ENCODE assay signal across 22 cellular contexts in genomic region chr9:95422650-95423049, GRCh38.
"Had no signal": no experiment of that assay in that cellular context is flagged by ENCODE, and none has a peak within 500 bp of the region (broad histone marks: within the 10 kb centered on the region; RNA-seq: fewer than 3 reads in every experiment).

No MANE protein-coding gene starts in this region.

- H3K27me3 ChIP-seq: Peyer's patch, SJSA1 had no signal

- H3K27ac ChIP-seq: Peyer's patch, RWPE1, SJSA1 had no signal

- H3K4me3 ChIP-seq: Peyer's patch, SJSA1 had no signal

- H3K36me3 ChIP-seq: Peyer's patch had no signal

- ATAC-seq: activated CD4-positive, CD25-positive, alpha-beta regulatory T cell treated with anti-CD3 and anti-CD28 coated beads, Interleukin-2, amount 50 U/mL, for 24 hours; activated CD8-positive, alpha-beta T cell treated with anti-CD3 and anti-CD28 coated beads for 36 hours; activated T-cell treated with anti-CD3 and anti-CD28 coated beads, Interleukin-2, amount 50 U/mL, for 72 hours had no signal

- DNase-seq: activated CD4-positive, alpha-beta T cell treated with anti-CD3 and anti-CD28 coated beads for 4 hours; activated CD8-positive, alpha-beta memory T cell treated with anti-CD3 and anti-CD28 coated beads, Interleukin-2, amount 50 U/mL, for 4 hours; activated CD8-positive, alpha-beta T cell treated with anti-CD3 and anti-CD28 coated beads for 36 hours; activated gamma-delta T cell treated with Interleukin-2 at 50 U/mL for 16 hours; activated naive CD4-positive, alpha-beta T cell treated with anti-CD3 and anti-CD28 coated beads, Interleukin-2, amount 10 ng/mL, durations not matched to agents 7 days and 5 days; activated naive CD8-positive, alpha-beta T cell treated with anti-CD3 and anti-CD28 coated beads for 36 hours; activated T-cell treated with anti-CD3 and anti-CD28 coated beads, Interleukin-2, amount 50 U/mL, for 72 hours; cerebellar nuclear complex; Kasumi-1; NCI-H1092; NCI-H1417; NCI-H1930; NCI-H2107; NCI-H345; NCI-H510A; NCI-H526 treated with DMSO at 0.1 percent for 48 hours; NK-92 treated with Interleukin-12 subunit alpha and Interleukin-12 subunit beta, amount 100 ng/mL, for 24 hours; Peyer's patch; SHP77 had no signal

- H3K4me1 ChIP-seq: Peyer's patch had no signal
